In the genomic region with DNA sequence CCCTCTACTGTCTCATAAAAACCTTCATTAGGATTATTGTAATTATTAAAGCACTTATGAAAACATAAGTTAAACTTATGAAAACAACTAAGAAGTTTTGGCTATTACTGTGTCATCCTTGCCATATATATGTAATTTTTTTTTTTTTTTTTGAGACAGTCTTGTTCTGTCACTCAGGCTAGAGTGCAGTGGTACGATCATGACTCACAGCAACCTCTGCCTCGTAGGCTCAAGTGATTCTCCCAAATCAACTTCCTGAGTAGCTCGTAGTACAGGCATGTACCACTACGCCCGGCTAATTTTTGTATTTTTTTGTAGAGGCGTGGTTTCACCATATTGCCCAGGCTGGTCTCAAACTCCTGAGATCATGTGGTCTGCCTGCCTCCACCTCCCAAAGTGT, we compare ENCODE assay signal across 7 cellular contexts. TPM values are rescaled to one million over a fixed set of nuclear protein-coding genes. Genes with fewer than 3 reads are reported as not detected.
A peak's percentile ranks its signal among the peaks of the same experiment; 100 is the strongest.
DNase-seq lines count a peak whose midpoint lies in the region; ATAC-seq and TF ChIP-seq lines count a peak whose summit lies in the region.
"Not testable (repeated sequence)": the region's sequence is repeated elsewhere in the genome, so short reads cannot be mapped to it uniquely, and the experiment has no call there.

No MANE protein-coding gene starts in this region.

- H4K91ac ChIP-seq in IMR-90 (ENCODE audit: insufficient read depth, low read depth, low read length) = not testable (repeated sequence)

- intact Hi-C loops in IMR-90 (cut with micrococcal nuclease); PC-3 (cut with micrococcal nuclease): not testable (repeated sequence)

- H3K9ac ChIP-seq in IMR-90 (ENCODE audit: low read depth, low read length); PC-3 (ENCODE audit: low read length); adipocyte (ENCODE audit: low read length): not testable (repeated sequence)

- peak overlapping the region; percentile 83 for H3K27ac Mint-ChIP-seq in chondrocyte (ENCODE audit: unreplicated experiment)

- not testable (repeated sequence) for H3K14ac ChIP-seq in IMR-90 (replicated peaks; ENCODE audit: low read depth, low read length)

- H3K4me3 ChIP-seq in IMR-90 (ENCODE audit: insufficient read depth, low read depth, low read length); PC-3 (ENCODE audit: low read length); adipocyte (ENCODE audit: low read length); fibroblast of pulmonary artery (replicated peaks; ENCODE audit: low read depth, low read length): not testable (repeated sequence)

- not testable (repeated sequence) for H3K4me1 ChIP-seq in IMR-90 (ENCODE audit: control insufficient read depth, insufficient read depth, low read length); PC-3 (ENCODE audit: insufficient read depth, low read length); adipocyte (ENCODE audit: control insufficient read depth, insufficient read depth, low read length)

- POLR2A ChIA-PET in IMR-90 (lab: Charles Lee; ENCODE audit: unreplicated experiment) = not testable (repeated sequence)
- POLR2A ChIA-PET in PC-3 (lab: Charles Lee; ENCODE audit: unreplicated experiment) = interaction anchor here (0.6 kb wide), 1 partner anchor 42 kb away, joined by 3 read pairs; no protein-coding TSS in a partner anchor

- not testable (repeated sequence) for H3K4me3 Mint-ChIP-seq in chondrocyte (ENCODE audit: unreplicated experiment)

- not testable (repeated sequence) for H3K4me2 ChIP-seq in IMR-90 (ENCODE audit: low read depth, low read length); PC-3 (ENCODE audit: low read length)

- not testable (repeated sequence) for BruUV-seq in IMR-90 (replicated peaks; lab: Mats Ljungman, UMichigan); PC-3 (replicated peaks; lab: Mats Ljungman, UMichigan)

- H3K79me2 ChIP-seq in PC-3 (ENCODE audit: low read length) = not testable (repeated sequence)

- H3K4ac ChIP-seq in IMR-90 (ENCODE audit: low read depth, low read length) = not testable (repeated sequence)

- in situ Hi-C loops in IMR-90 (cut with MboI; ENCODE audit: low sequenced_read_pairs) = not testable (repeated sequence)

- not testable (repeated sequence) for H3K27me3 Mint-ChIP-seq in chondrocyte (ENCODE audit: low read depth)

- not testable (repeated sequence) for H2BK20ac ChIP-seq in IMR-90 (ENCODE audit: low read depth, low read length)

- dilution Hi-C loops in IMR-90 (cut with HindIII; ENCODE audit: low sequenced_read_pairs, unreplicated experiment) = not testable (repeated sequence)

- CTCF ChIA-PET in IMR-90 (lab: Yijun Ruan, JAX); PC-3 (lab: Charles Lee): not testable (repeated sequence)

- H3K27me3 ChIP-seq in IMR-90 (ENCODE audit: control insufficient read depth, insufficient read depth, low read length); PC-3 (ENCODE audit: low read length); adipocyte (replicated peaks; ENCODE audit: control insufficient read depth, insufficient read depth, low read length): not testable (repeated sequence)

- not testable (repeated sequence) for TF ChIP-seq POLR2A in IMR-90 (IDR thresholded peaks at IDR 0.05; ENCODE audit: low read depth, low read length)

- not testable (repeated sequence) for H4K20me1 ChIP-seq in IMR-90 (ENCODE audit: insufficient read depth, low read length); PC-3 (ENCODE audit: low read length)

- not testable (repeated sequence) for H3K18ac ChIP-seq in IMR-90 (ENCODE audit: low read depth, low read length)

- peak; percentile 88 for ATAC-seq in IMR-90 (ENCODE audit: low read depth)
- peak; percentile 57; the same call in 1 of the 2 replicates for ATAC-seq in PC-3

- H3K36me3 Mint-ChIP-seq in chondrocyte (ENCODE audit: low read depth) = not testable (repeated sequence)

- H3K9me1 ChIP-seq in IMR-90 (ENCODE audit: insufficient read depth, low read length) = not testable (repeated sequence)

- not testable (repeated sequence) for TF ChIP-seq CTCF in IMR-90 (conservative IDR thresholded peaks at IDR 0.05; ENCODE audit: low read depth, low read length); PC-3 (conservative IDR thresholded peaks at IDR 0.05; ENCODE audit: low read depth, low read length); chondrocyte (IDR thresholded peaks at IDR 0.05); fibroblast of pulmonary artery (IDR thresholded peaks at IDR 0.05; ENCODE audit: low read length, missing control alignments)

- not testable (repeated sequence) for H4K5ac ChIP-seq in IMR-90 (ENCODE audit: low read depth, low read length)

- H3K27ac ChIP-seq in IMR-90 (ENCODE audit: insufficient read depth, low read length); PC-3 (ENCODE audit: low read length): not testable (repeated sequence)

- not testable (repeated sequence) for H2BK15ac ChIP-seq in IMR-90 (ENCODE audit: low read depth, low read length)

- not testable (repeated sequence) for H2AK9ac ChIP-seq in IMR-90 (replicated peaks; ENCODE audit: low read depth, low read length, poor library complexity)

- H2AFZ ChIP-seq in IMR-90 (replicated peaks; ENCODE audit: low read length, poor library complexity); PC-3 (ENCODE audit: low read length): not testable (repeated sequence)

- not testable (repeated sequence) for H3F3A ChIP-seq in PC-3 (ENCODE audit: low read length, unreplicated experiment)

- H3K9me2 ChIP-seq in PC-3 (replicated peaks; ENCODE audit: low read length) = not testable (repeated sequence)

- not testable (repeated sequence) for H3K9me3 Mint-ChIP-seq in chondrocyte (ENCODE audit: low read depth)

- WGBS in IMR-90 (ENCODE audit: extremely low coverage in 2 of 2, insufficient read length in 1 of 2), 2 experiments = no CpG with 5 or more reads among the region's 6 CpGs

- peaks cover 7 to 23% of the 10 kb centered on the region in 2 experiments; a peak in 3 of 4 replicates for H3K79me1 ChIP-seq in IMR-90 (ENCODE audit: low read depth in 1 of 2, low read length in 2 of 2)

- H2AK5ac ChIP-seq in IMR-90 (ENCODE audit: low read depth, low read length) = not testable (repeated sequence)

- H2BK120ac ChIP-seq in IMR-90 (ENCODE audit: low read depth, low read length) = not testable (repeated sequence)

- not testable (repeated sequence) for H3K9me3 ChIP-seq in IMR-90 (ENCODE audit: control insufficient read depth, insufficient read depth, low read length); PC-3 (ENCODE audit: low read length); adipocyte (ENCODE audit: control insufficient read depth, low read length)

- H3K56ac ChIP-seq in IMR-90 (ENCODE audit: extremely low read depth, insufficient read depth, low read length) = not testable (repeated sequence)

- H3K36me3 ChIP-seq in IMR-90 (ENCODE audit: control insufficient read depth, insufficient read depth, low read length) (peaks cover 11% of the 10 kb centered on the region), PC-3 (ENCODE audit: low read depth, low read length) (peaks cover 24% of the 10 kb centered on the region), adipocyte (ENCODE audit: control insufficient read depth, insufficient read depth, low read length, severe bottlenecking) (peaks cover 42% of the 10 kb centered on the region)

- H3K23ac ChIP-seq in IMR-90 (ENCODE audit: low read depth, low read length) = not testable (repeated sequence)

- peaks cover 13% of the 10 kb centered on the region for H3K4me1 Mint-ChIP-seq in chondrocyte (ENCODE audit: low read depth)

- DNase-seq in EL (peak; percentile 68), IMR-90 (peak; percentile 61), PC-3 (peak; percentile 46), adipocyte (ENCODE audit: low read depth) (peak; percentile 30), fibroblast of pulmonary artery (ENCODE audit: low read depth) (peak; percentile 59), myocyte (ENCODE audit: low read depth) (peak; percentile 18)
- DNase-seq in chondrocyte (ENCODE audit: low spot score) = not testable (repeated sequence)

- not testable (repeated sequence) for H2BK5ac ChIP-seq in IMR-90 (ENCODE audit: low read depth, low read length, poor library complexity, severe bottlenecking)

- TF ChIP-seq RAD21 in IMR-90 (IDR thresholded peaks at IDR 0.05; ENCODE audit: low read length) = not testable (repeated sequence)

- not testable (repeated sequence) for H4K8ac ChIP-seq in IMR-90 (ENCODE audit: low read depth in 2 of 2, low read length in 2 of 2)

RNA-seq across cellular contexts. Expression of gene TLK2, which starts 46.7 kb away (rescaled TPM):
- total RNA-seq in IMR-90 (2012; rRNA removed) = 35.7 and 42.2 TPM in 2 replicates
- 34.2 and 39.4 TPM in 2 replicates for polyA plus RNA-seq in IMR-90 (2012; rRNA removed)
- 12.8 and 13.6 TPM in 2 replicates for polyA plus RNA-seq in IMR-90 (2012; cell fraction: cytosol; rRNA removed)
- polyA plus RNA-seq in IMR-90 (2012; cell fraction: nucleus; rRNA removed; ENCODE audit: low replicate concordance) = 6.6 and 45.8 TPM in 2 replicates
- 40.5 and 60.3 TPM in 2 replicates for total RNA-seq in PC-3 (2014; rRNA removed)
- total RNA-seq in chondrocyte = 35.5 to 39.5 TPM (median 38.8 TPM) in 3 replicates
- total RNA-seq in myocyte = 51.4 and 71.1 TPM in 2 replicates
- polyA plus RNA-seq in myocyte (2012) = 26.3 TPM
